9 cellular contexts compared by ENCODE assay signal in the genomic region with DNA sequence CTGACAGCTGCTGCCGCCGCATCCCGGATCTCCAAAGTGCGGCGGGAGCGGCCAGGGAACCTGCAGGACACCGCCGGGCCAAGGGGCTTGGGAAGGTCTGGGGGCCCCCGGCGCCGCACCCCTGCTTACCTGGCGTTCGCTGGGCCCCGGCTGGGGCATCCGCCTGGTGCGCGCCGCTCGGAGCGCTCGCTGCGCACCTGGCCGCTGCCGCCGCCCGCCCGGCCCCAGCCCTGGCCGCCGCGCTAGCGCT. TPM values are rescaled to one million over a fixed set of nuclear protein-coding genes. Genes with fewer than 3 reads are reported as not detected.
DNase-seq lines count a peak whose midpoint lies in the region; ATAC-seq and TF ChIP-seq lines count a peak whose summit lies in the region.
"Had no signal": no experiment of that assay in that cellular context is flagged by ENCODE, and none has a peak within 500 bp of the region (broad histone marks: within the 10 kb centered on the region; RNA-seq: fewer than 3 reads in every experiment).

No MANE protein-coding gene starts in this region.

- peak overlapping the region; percentile 89 to 90 for H3K4me3 ChIP-seq in esophagus (ENCODE audit: low read depth in 1 of 2, low read length in 2 of 2)

- H3K9me3 ChIP-seq in ES-I3 (ENCODE audit: control insufficient read depth, insufficient read depth, low read length) = no peaks in the 10 kb centered on the region
- H3K9me3 ChIP-seq in esophagus (ENCODE audit: control insufficient read depth in 2 of 2, insufficient read depth in 1 of 2, low read depth in 1 of 2, low read length in 1 of 2) = no peaks in the 10 kb centered on the region

- ATAC-seq in HG03460 (IDR thresholded peaks at IDR 0.05; ENCODE audit: unreplicated experiment) (peak; percentile 41), GM21528 (IDR thresholded peaks at IDR 0.05; ENCODE audit: low FRiP score, unreplicated experiment) (no peak)

- H3K27ac Mint-ChIP-seq in progenitor cell of endocrine pancreas = peak overlapping the region; percentile 87

- H3K9me3 Mint-ChIP-seq in progenitor cell of endocrine pancreas (ENCODE audit: low read depth) = no peaks in the 10 kb centered on the region

- H3K36me3 Mint-ChIP-seq in progenitor cell of endocrine pancreas (ENCODE audit: insufficient read depth) = no peaks in the 10 kb centered on the region

- H3K4me3 Mint-ChIP-seq in progenitor cell of endocrine pancreas (ENCODE audit: low read depth) = peak overlapping the region; percentile 90

- H3K4me1 Mint-ChIP-seq in progenitor cell of endocrine pancreas (ENCODE audit: low read depth) = peaks cover 36% of the 10 kb centered on the region

- H3K36me3 ChIP-seq in ES-I3 (ENCODE audit: insufficient read depth, low read length) (no peaks in the 10 kb centered on the region), esophagus (ENCODE audit: control insufficient read depth in 2 of 2, insufficient read depth in 2 of 2, low read length in 1 of 2) (no peaks in the 10 kb centered on the region)

- H3K27ac ChIP-seq in esophagus (ENCODE audit: low read depth in 2 of 2, low read length in 1 of 2) = peak overlapping the region; percentile 84 to 92

- peak overlapping the region; percentile 62 for H3K9ac ChIP-seq in ES-I3 (ENCODE audit: low read depth, low read length)

- DNase-seq in progenitor cell of endocrine pancreas (ENCODE audit: low spot score, unreplicated experiment) = no peak
- DNase-seq in NCI-H128 (lab: John Stamatoyannopoulos, UW; ENCODE audit: unreplicated experiment) = no peak
- no peak for DNase-seq in activated CD4-positive, alpha-beta T cell treated with anti-CD3 and anti-CD28 coated beads, Interleukin-2, amount 50 U/mL, for 4 hours
- DNase-seq in stimulated activated CD4-positive, alpha-beta T cell treated with anti-CD3 and anti-CD28 coated beads, Interleukin-2, amount 100 ng/mL, for 24 hours = no peak
- DNase-seq: activated T-cell treated with anti-CD3 and anti-CD28 coated beads, Interleukin-2, amount 50 U/mL, for 1 hour had no signal

- H3K4me1 ChIP-seq in ES-I3 (ENCODE audit: insufficient read depth, low read length) (peaks cover 3% of the 10 kb centered on the region; the same call in 1 of the 2 replicates), esophagus (ENCODE audit: control insufficient read depth in 2 of 2, insufficient read depth in 2 of 2, low read length in 1 of 2) (peaks cover 3 to 5% of the 10 kb centered on the region in 2 donors)

- no peaks in the 10 kb centered on the region for H3K27me3 ChIP-seq in esophagus (ENCODE audit: control insufficient read depth in 1 of 2, insufficient read depth in 2 of 2, low read length in 2 of 2)

- no peak for TF ChIP-seq CTCF in progenitor cell of endocrine pancreas (IDR thresholded peaks at IDR 0.05; ENCODE audit: unreplicated experiment)

- H3K27me3 Mint-ChIP-seq in progenitor cell of endocrine pancreas = peaks cover 10% of the 10 kb centered on the region

- WGBS in esophagus, 2 donors = 1% methylated on average over 6 to 31 of the region's 31 CpGs

RNA-seq across cellular contexts. Expression of a gene that starts 0.3 kb away (rescaled TPM):
- 10 to 100 TPM in 1 of 2 donors, 1 to 10 TPM in 1; 8.0 to 12.9 TPM for polyA plus RNA-seq in esophagus
- total RNA-seq in progenitor cell of endocrine pancreas = 21.7 and 21.9 TPM in 2 replicates
